Comparison of ENCODE assay signal across 8 cellular contexts in the genomic region with DNA sequence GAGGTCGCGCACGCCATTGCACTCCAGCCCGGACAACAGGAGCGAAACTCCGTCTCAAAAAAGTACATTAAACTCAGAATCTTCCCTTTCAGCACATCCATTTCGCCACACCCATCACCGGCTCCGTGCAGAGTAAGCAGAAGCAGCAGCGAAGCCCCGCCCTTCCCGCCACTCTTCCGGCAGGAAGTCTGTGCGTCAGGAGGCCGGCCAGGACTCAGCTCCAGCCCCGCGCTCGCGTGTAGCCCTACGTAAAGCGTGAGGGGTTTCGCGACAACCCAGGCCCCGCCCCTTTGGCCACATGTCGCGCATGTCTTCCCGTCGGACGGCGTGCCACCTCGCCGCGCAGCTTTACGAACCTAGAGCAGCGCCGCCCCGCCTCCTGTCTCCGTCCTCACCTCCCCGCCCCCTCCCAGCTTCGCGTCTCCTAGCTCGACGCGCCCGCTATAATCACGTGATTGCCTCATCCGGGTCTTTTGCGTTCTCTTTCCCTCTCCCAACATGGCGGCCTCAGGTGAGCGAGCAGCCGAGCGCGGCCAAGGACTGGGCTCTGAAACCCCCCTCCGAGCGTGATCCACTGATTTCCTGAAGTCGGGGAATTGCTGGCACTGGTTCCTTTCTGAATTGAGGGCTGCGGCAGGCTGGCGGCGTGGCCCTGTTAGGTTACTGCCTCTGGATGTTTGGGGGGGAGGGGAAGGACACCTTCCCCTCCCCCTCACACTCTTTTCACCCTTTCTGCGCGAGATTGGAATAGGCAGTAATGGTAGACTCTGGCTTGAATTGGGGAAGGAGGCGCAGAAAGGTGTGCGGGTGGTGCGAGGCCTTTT. TPM values are rescaled to one million over a fixed set of nuclear protein-coding genes. Genes with fewer than 3 reads are reported as not detected.
DNase-seq lines count a peak whose midpoint lies in the region; ATAC-seq and TF ChIP-seq lines count a peak whose summit lies in the region.

A gene with protein sequence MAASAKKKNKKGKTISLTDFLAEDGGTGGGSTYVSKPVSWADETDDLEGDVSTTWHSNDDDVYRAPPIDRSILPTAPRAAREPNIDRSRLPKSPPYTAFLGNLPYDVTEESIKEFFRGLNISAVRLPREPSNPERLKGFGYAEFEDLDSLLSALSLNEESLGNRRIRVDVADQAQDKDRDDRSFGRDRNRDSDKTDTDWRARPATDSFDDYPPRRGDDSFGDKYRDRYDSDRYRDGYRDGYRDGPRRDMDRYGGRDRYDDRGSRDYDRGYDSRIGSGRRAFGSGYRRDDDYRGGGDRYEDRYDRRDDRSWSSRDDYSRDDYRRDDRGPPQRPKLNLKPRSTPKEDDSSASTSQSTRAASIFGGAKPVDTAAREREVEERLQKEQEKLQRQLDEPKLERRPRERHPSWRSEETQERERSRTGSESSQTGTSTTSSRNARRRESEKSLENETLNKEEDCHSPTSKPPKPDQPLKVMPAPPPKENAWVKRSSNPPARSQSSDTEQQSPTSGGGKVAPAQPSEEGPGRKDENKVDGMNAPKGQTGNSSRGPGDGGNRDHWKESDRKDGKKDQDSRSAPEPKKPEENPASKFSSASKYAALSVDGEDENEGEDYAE (plus strand): TSS at position 471 of the 824 bp plus-strand sequence. CDS start 28 bp downstream, at position 499.

- peaks cover 48% of the 10 kb centered on the region for H3K4me1 Mint-ChIP-seq in CD8-positive, alpha-beta T cell (ENCODE audit: low read depth)

- H3K36me3 Mint-ChIP-seq in CD8-positive, alpha-beta T cell = peaks cover 31% of the 10 kb centered on the region

- CTCF ChIA-PET in CD8-positive, alpha-beta T cell (lab: Charles Lee) = interaction anchor here (0.6 to 2.5 kb wide), 8 partner anchors 40 to 1481 kb away, joined by 3 to 7 read pairs (median 4); no protein-coding TSS in a partner anchor

- no peaks in the 10 kb centered on the region for H3K9me3 Mint-ChIP-seq in CD8-positive, alpha-beta T cell

- intact Hi-C loops in CD8-positive, alpha-beta T cell (cut with DNase I, micrococcal nuclease) = loop anchor here (1.0 to 10.0 kb wide), 14 partner anchors 41 to 1979 kb away; a partner anchor contains a TSS
- intact Hi-C loops in lower lobe of right lung (cut with DNase I) = no loop called here

- H3K4me3 Mint-ChIP-seq in CD8-positive, alpha-beta T cell = peak within 1 kb of the TSS; percentile 100

- H3K27ac ChIP-seq in CD8-positive, alpha-beta T cell (ENCODE audit: low read depth, low read length) = peak within 1 kb of the TSS; percentile 80
- H3K27ac ChIP-seq in ectodermal cell (ENCODE audit: insufficient read depth, low read depth, low read length, poor library complexity, severe bottlenecking) (peak within 1 kb of the TSS; percentile 94), lower lobe of right lung (peak within 1 kb of the TSS; percentile 86)

- H3K27me3 ChIP-seq in CD8-positive, alpha-beta T cell (ENCODE audit: insufficient read depth, low read length) = no peaks in the 10 kb centered on the region
- H3K27me3 ChIP-seq in ectodermal cell (ENCODE audit: control insufficient read depth, insufficient read depth, low read length, poor library complexity, severe bottlenecking) = no peaks in the 10 kb centered on the region
- H3K27me3 ChIP-seq in lower lobe of right lung (ENCODE audit: low read depth) = no peaks in the 10 kb centered on the region

- peaks cover 3% of the 10 kb centered on the region for H3K27me3 Mint-ChIP-seq in CD8-positive, alpha-beta T cell (ENCODE audit: low read depth)

- TF ChIP-seq CTCF in CD8-positive, alpha-beta T cell (IDR thresholded peaks at IDR 0.05) = no peak
- TF ChIP-seq CTCF in lower lobe of right lung (IDR thresholded peaks at IDR 0.05) = no peak

- peak; percentile 99 to 100 (median 99) for DNase-seq in CD8-positive, alpha-beta T cell
- peak; percentile 96 for DNase-seq in HS-27A (ENCODE audit: low read depth)
- peak; percentile 100 for DNase-seq in NK-92 (lab: John Stamatoyannopoulos, UW; ENCODE audit: unreplicated experiment)
- peak; percentile 99 for DNase-seq in activated CD8-positive, alpha-beta memory T cell treated with anti-CD3 and anti-CD28 coated beads for 1 hour (ENCODE audit: extremely low read depth in 1 of 2, low read depth in 1 of 2)
- peak; percentile 100 for DNase-seq in lower lobe of right lung
- DNase-seq in stimulated activated CD4-positive, alpha-beta T cell treated with anti-CD3 and anti-CD28 coated beads, TNF-alpha, amount 100 ng/mL, for 24 hours (ENCODE audit: low read depth in 3 of 3) = peak; percentile 99 to 100 (median 100)

- WGBS in ectodermal cell, 2 experiments = 0% methylated on average over 62 to 63 of the region's 64 CpGs

- peak within 1 kb of the TSS; percentile 93 for H3K4me3 ChIP-seq in CD8-positive, alpha-beta T cell (ENCODE audit: low read depth, low read length)
- peak within 1 kb of the TSS; percentile 95 for H3K4me3 ChIP-seq in ectodermal cell (ENCODE audit: insufficient read depth, low read depth, low read length)
- peak within 1 kb of the TSS; percentile 90 for H3K4me3 ChIP-seq in lower lobe of right lung

- H3K27ac Mint-ChIP-seq in CD8-positive, alpha-beta T cell = peak within 1 kb of the TSS; percentile 98

- peaks cover 44% of the 10 kb centered on the region for H3K4me1 ChIP-seq in CD8-positive, alpha-beta T cell (ENCODE audit: insufficient read depth, low read length)
- H3K4me1 ChIP-seq in ectodermal cell (ENCODE audit: control insufficient read depth, insufficient read depth, low read length) (peaks cover 20% of the 10 kb centered on the region), lower lobe of right lung (peaks cover 51% of the 10 kb centered on the region)

- peak; percentile 89 for ATAC-seq in CD8-positive, alpha-beta T cell
- ATAC-seq in GM19467 (IDR thresholded peaks at IDR 0.05; ENCODE audit: unreplicated experiment) = peak; percentile 92
- peak; percentile 97 to 99 for ATAC-seq in lower lobe of right lung

- peaks cover 7% of the 10 kb centered on the region for H3K36me3 ChIP-seq in CD8-positive, alpha-beta T cell (ENCODE audit: insufficient read depth, low read length)
- H3K36me3 ChIP-seq in ectodermal cell (ENCODE audit: control insufficient read depth, insufficient read depth, low read length) (peaks cover 7% of the 10 kb centered on the region), lower lobe of right lung (peaks cover 27% of the 10 kb centered on the region)

- H3K9me3 ChIP-seq in CD8-positive, alpha-beta T cell (ENCODE audit: low read length) = no peaks in the 10 kb centered on the region
- H3K9me3 ChIP-seq in ectodermal cell (ENCODE audit: control insufficient read depth, low read length) (peaks cover under 1% of the 10 kb centered on the region), lower lobe of right lung (no peaks in the 10 kb centered on the region)

- POLR2A ChIA-PET in CD8-positive, alpha-beta T cell (lab: Charles Lee) = interaction anchor here (0.5 to 1.9 kb wide), 12 partner anchors 9 to 494 kb away, joined by 3 to 8 read pairs (median 5); a partner anchor contains a TSS

RNA-seq across cellular contexts. Expression of the gene that starts here (rescaled TPM):
- 100 to 1,000 TPM; 709 to 741 TPM for total RNA-seq in CD8-positive, alpha-beta T cell
- polyA plus RNA-seq in ectodermal cell (2013, experiment 1 of 4) = 553 TPM
- 549 TPM for polyA plus RNA-seq in ectodermal cell (2013, experiment 2 of 4)
- polyA plus RNA-seq in ectodermal cell (2013, experiment 3 of 4) = 416 TPM
- 457 TPM for polyA plus RNA-seq in ectodermal cell (2013, experiment 4 of 4)
- 453 TPM for total RNA-seq in lower lobe of right lung

Comparison
In these comparisons a context has a peak if more than half of its experiments do, and no peak if none do; other contexts are left out.
1. Peak in every context shown above with its lines: DNase-seq, ATAC-seq, H3K4me3 ChIP-seq and H3K27ac ChIP-seq.